In genomic region chr2:187532333-187533120, GRCh38 we compare ENCODE assay signal across 22 cellular contexts. TPM values are rescaled to one million over a fixed set of nuclear protein-coding genes. Genes with fewer than 3 reads are reported as not detected.
DNase-seq lines count a peak whose midpoint lies in the region; ATAC-seq and TF ChIP-seq lines count a peak whose summit lies in the region.
"Had no signal": no experiment of that assay in that cellular context is flagged by ENCODE, and none has a peak within 500 bp of the region (broad histone marks: within the 10 kb centered on the region; RNA-seq: fewer than 3 reads in every experiment).

No MANE protein-coding gene starts in this region.

- DNase-seq in DMS53 (lab: John Stamatoyannopoulos, UW) (peak; percentile 21), DMS53 treated with DMSO at 0.1 percent for 48 hours (lab: John Stamatoyannopoulos, UW; ENCODE audit: unreplicated experiment) (no peak), endodermal cell (no peak), osteocyte (ENCODE audit: extremely low spot score, unreplicated experiment) (no peak), A673 (ENCODE audit: low spot score) (no peak)
- DNase-seq in activated CD4-positive, alpha-beta T cell treated with anti-CD3 and anti-CD28 coated beads, Interleukin-2, amount 10 ng/mL, durations not matched to agents 24 days and 14 days: no peak
- DNase-seq: GDM1, GM23248, H9, KBM-7, NCI-H1105 treated with DMSO at 0.1 percent for 48 hours, NCI-H146, NCI-H1930, NCI-H2107, NCI-H446 treated with DMSO at 0.1 percent for 48 hours, NCI-H526 treated with DMSO at 0.1 percent for 48 hours, Peyer's patch, SHP77 treated with DMSO at 0.1 percent for 48 hours, T-helper 1 cell had no signal

- 91 to 92% methylated on average over 11 to 14 of the region's 14 CpGs for WGBS in endodermal cell (ENCODE audit: insufficient coverage in 1 of 2, insufficient read length in 1 of 2), 2 experiments

- no peak overlapping the region for H3K9ac ChIP-seq in endodermal cell (ENCODE audit: extremely low read depth, low read length, poor library complexity, severe bottlenecking)
- H3K9ac ChIP-seq: GM23248 had no signal

- H3K9me3 ChIP-seq in endodermal cell (ENCODE audit: control insufficient read depth, low read length) (peaks cover 2% of the 10 kb centered on the region), A673 (ENCODE audit: low read depth, low read length, poor library complexity, severe bottlenecking) (peaks cover 16% of the 10 kb centered on the region)
- H3K9me3 ChIP-seq: Peyer's patch had no signal

- intact Hi-C loops in activated CD4-positive, alpha-beta T cell treated with anti-CD3 and anti-CD28 coated beads, Interleukin-2, amount 10 ng/mL, durations not matched to agents 24 days and 14 days (cut with micrococcal nuclease): no loop called here
- intact Hi-C loops in A673 (cut with micrococcal nuclease; ENCODE audit: unreplicated experiment): no loop called here

- H3K36me3 Mint-ChIP-seq in endodermal cell (ENCODE audit: low read depth) (peaks cover 36% of the 10 kb centered on the region), osteocyte (ENCODE audit: unreplicated experiment) (peaks cover 63% of the 10 kb centered on the region)
- H3K36me3 Mint-ChIP-seq in activated CD4-positive, alpha-beta T cell treated with anti-CD3 and anti-CD28 coated beads, Interleukin-2, amount 10 ng/mL, durations not matched to agents 24 days and 14 days (ENCODE audit: low read depth): no peaks in the 10 kb centered on the region

- H3K4me1 Mint-ChIP-seq in endodermal cell (peaks cover 22% of the 10 kb centered on the region), osteocyte (ENCODE audit: unreplicated experiment) (peaks cover 57% of the 10 kb centered on the region)
- no peaks in the 10 kb centered on the region for H3K4me1 Mint-ChIP-seq in activated CD4-positive, alpha-beta T cell treated with anti-CD3 and anti-CD28 coated beads, Interleukin-2, amount 10 ng/mL, durations not matched to agents 24 days and 14 days

- H3K4me3 ChIP-seq in endodermal cell (ENCODE audit: low read length) (no peak overlapping the region), A673 (ENCODE audit: low read depth, low read length, poor library complexity, severe bottlenecking) (no peak overlapping the region)
- H3K4me3 ChIP-seq: GM23248, Peyer's patch had no signal

- peaks cover 3% of the 10 kb centered on the region for H3K4me1 ChIP-seq in endodermal cell (ENCODE audit: control insufficient read depth, insufficient read depth, low read length)
- peaks cover 40% of the 10 kb centered on the region for H3K4me1 ChIP-seq in A673 (ENCODE audit: insufficient read depth, low read length, poor library complexity, severe bottlenecking)
- H3K4me1 ChIP-seq: Peyer's patch had no signal

- H3K9me3 Mint-ChIP-seq in endodermal cell (peaks cover 46% of the 10 kb centered on the region), osteocyte (ENCODE audit: unreplicated experiment) (peaks cover 24% of the 10 kb centered on the region)
- peaks cover 7% of the 10 kb centered on the region for H3K9me3 Mint-ChIP-seq in activated CD4-positive, alpha-beta T cell treated with anti-CD3 and anti-CD28 coated beads, Interleukin-2, amount 10 ng/mL, durations not matched to agents 24 days and 14 days

- peaks cover 1% of the 10 kb centered on the region for H3K27me3 Mint-ChIP-seq in endodermal cell (ENCODE audit: insufficient read depth)
- H3K27me3 Mint-ChIP-seq in osteocyte (ENCODE audit: unreplicated experiment): no peaks in the 10 kb centered on the region
- H3K27me3 Mint-ChIP-seq in activated CD4-positive, alpha-beta T cell treated with anti-CD3 and anti-CD28 coated beads, Interleukin-2, amount 10 ng/mL, durations not matched to agents 24 days and 14 days: no peaks in the 10 kb centered on the region

- H3K36me3 ChIP-seq in endodermal cell (ENCODE audit: control insufficient read depth, insufficient read depth, low read length) (no peaks in the 10 kb centered on the region), A673 (ENCODE audit: insufficient read depth, low read length, poor library complexity, severe bottlenecking) (peaks cover 5% of the 10 kb centered on the region)
- H3K36me3 ChIP-seq: Peyer's patch had no signal

- no TSS peak for BruUV-seq in A673 (replicated peaks; lab: Mats Ljungman, UMichigan)

- no peak overlapping the region for H3K27ac ChIP-seq in endodermal cell (ENCODE audit: low read depth, low read length)
- H3K27ac ChIP-seq in A673 (ENCODE audit: low read depth, low read length, poor library complexity, severe bottlenecking): no peak overlapping the region
- H3K27ac ChIP-seq: 22Rv1, GM23248, Peyer's patch had no signal

- ATAC-seq in HG02852 (IDR thresholded peaks at IDR 0.05; ENCODE audit: unreplicated experiment) (peak; percentile 68), GM19397 (IDR thresholded peaks at IDR 0.05; ENCODE audit: unreplicated experiment) (no peak)

- no peak for TF ChIP-seq CTCF in endodermal cell (conservative IDR thresholded peaks at IDR 0.05)
- TF ChIP-seq CTCF in osteocyte (IDR thresholded peaks at IDR 0.05): no peak
- TF ChIP-seq CTCF in A673 (conservative IDR thresholded peaks at IDR 0.05; ENCODE audit: low read depth, low read length): no peak

- POLR2A ChIA-PET in A673 (lab: Charles Lee; ENCODE audit: low non-redundant PET): no interaction called here

- CTCF ChIA-PET in A673 (lab: Charles Lee): no interaction called here

- H3K27me3 ChIP-seq in endodermal cell (ENCODE audit: control insufficient read depth, insufficient read depth, low read length, poor library complexity, severe bottlenecking): no peaks in the 10 kb centered on the region
- no peaks in the 10 kb centered on the region for H3K27me3 ChIP-seq in A673 (replicated peaks; ENCODE audit: insufficient read depth, low read depth, low read length, poor library complexity)
- H3K27me3 ChIP-seq: Peyer's patch had no signal

- H3K27ac Mint-ChIP-seq in endodermal cell (peak overlapping the region; percentile 83), osteocyte (ENCODE audit: unreplicated experiment) (peak overlapping the region; percentile 63)
- no peak overlapping the region for H3K27ac Mint-ChIP-seq in activated CD4-positive, alpha-beta T cell treated with anti-CD3 and anti-CD28 coated beads, Interleukin-2, amount 10 ng/mL, durations not matched to agents 24 days and 14 days

- no peak overlapping the region for H3K4me3 Mint-ChIP-seq in endodermal cell
- no peak overlapping the region for H3K4me3 Mint-ChIP-seq in osteocyte (ENCODE audit: unreplicated experiment)
- no peak overlapping the region for H3K4me3 Mint-ChIP-seq in activated CD4-positive, alpha-beta T cell treated with anti-CD3 and anti-CD28 coated beads, Interleukin-2, amount 10 ng/mL, durations not matched to agents 24 days and 14 days
- H3K4me3 Mint-ChIP-seq: H9 had no signal

RNA-seq across cellular contexts. Expression of gene TFPI, which starts 21.7 kb away (rescaled TPM):
- total RNA-seq in endodermal cell (10 to 100 TPM; 33.0 to 34.3 TPM), osteocyte (325 and 334 TPM in 2 replicates), A673 (2021) (33.6 and 36.3 TPM in 2 replicates)
- polyA plus RNA-seq in endodermal cell (2013, experiment 1 of 2): 36.1 TPM
- 41.4 TPM for polyA plus RNA-seq in endodermal cell (2013, experiment 2 of 2)
- 1.2 and 1.5 TPM in 2 replicates for total RNA-seq in activated CD4-positive, alpha-beta T cell treated with anti-CD3 and anti-CD28 coated beads, Interleukin-2, amount 10 ng/mL, durations not matched to agents 24 days and 14 days

Comparison
In these comparisons a context has a peak if more than half of its experiments do, and no peak if none do; other contexts are left out.
1. RNA of gene TFPI, which starts 21.7 kb away (total RNA-seq): 325 to 334 TPM in osteocyte, 33.6 to 36.3 TPM in A673 and 33.0 to 34.3 TPM in endodermal cell; 1.2 to 1.5 TPM in activated CD4-positive, alpha-beta T cell treated with anti-CD3 and anti-CD28 coated beads, Interleukin-2, amount 10 ng/mL, durations not matched to agents 24 days and 14 days; every median in the first group is over 10 times any median in the second.